Comparison of ENCODE assay signal across 12 cellular contexts in the genomic region with DNA sequence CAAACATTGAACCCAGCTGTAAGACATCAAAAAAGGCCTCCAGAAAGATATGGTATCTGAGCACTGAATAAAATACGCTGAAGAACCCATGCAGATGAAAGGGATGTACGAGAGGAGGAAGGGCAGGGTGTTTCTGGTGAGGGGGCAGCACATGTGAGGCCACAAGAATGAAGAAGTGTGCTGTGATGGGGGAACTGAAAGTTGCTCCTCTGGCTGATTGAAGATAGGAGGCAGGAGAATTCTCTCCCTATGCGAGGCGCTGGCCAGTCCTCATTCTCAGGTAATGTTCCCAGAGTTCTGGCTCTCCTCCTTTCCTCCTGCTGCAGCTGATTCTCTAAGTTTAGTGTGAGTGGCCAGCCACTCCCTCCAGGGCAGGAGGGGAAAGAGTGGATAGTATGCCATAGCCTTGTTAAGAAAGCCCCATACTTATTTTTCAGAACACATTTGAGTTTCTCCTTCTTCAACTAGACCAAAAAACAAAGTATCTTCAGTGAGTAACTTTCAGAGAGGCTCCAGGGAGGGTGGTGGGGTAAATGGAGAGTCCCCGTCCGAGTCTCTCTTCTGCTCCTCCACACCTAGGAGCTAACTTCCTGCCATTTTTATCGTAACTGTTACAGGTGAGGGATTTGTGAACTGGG. TPM values are rescaled to one million over a fixed set of nuclear protein-coding genes. Genes with fewer than 3 reads are reported as not detected.
DNase-seq lines count a peak whose midpoint lies in the region; ATAC-seq and TF ChIP-seq lines count a peak whose summit lies in the region.
"Had no signal": no experiment of that assay in that cellular context is flagged by ENCODE, and none has a peak within 500 bp of the region (broad histone marks: within the 10 kb centered on the region; RNA-seq: fewer than 3 reads in every experiment).

No MANE protein-coding gene starts in this region.

- no peaks in the 10 kb centered on the region for H3K27me3 ChIP-seq in ovary

- H3K27ac Mint-ChIP-seq in IgD-negative memory B cell: peak overlapping the region; percentile 36 to 94 (median 38)

- H3K4me1 Mint-ChIP-seq in IgD-negative memory B cell: peaks cover 32 to 39% (median 33%) of the 10 kb centered on the region in 3 donors

- CTCF ChIA-PET in HEK293T (lab: Yijun Ruan, JAX): no interaction called here

- POLR2A ChIA-PET in HEK293T (lab: Yijun Ruan, JAX): interaction anchor here (1.6 kb wide), 1 partner anchor 27 kb away, joined by 4 read pairs; a partner anchor contains a TSS

- no peak for TF ChIP-seq POLR2A in ovary (IDR thresholded peaks at IDR 0.05)

- DNase-seq in medulla oblongata (ENCODE audit: extremely low spot score) (peak; percentile 78), ovary (no peak), mucosa of gallbladder (ENCODE audit: low spot score) (no peak), HEK293T (ENCODE audit: extremely low spot score) (no peak), SHP77 (lab: John Stamatoyannopoulos, UW) (no peak)
- DNase-seq: activated effector memory CD4-positive, alpha-beta T cell treated with Interleukin-2 at 50 U/mL for 16 hours; stimulated activated CD8-positive, alpha-beta memory T cell treated with anti-CD3 and anti-CD28 coated beads, Interleukin-4, amount 100 ng/mL, for 48 hours had no signal

- ATAC-seq in GM18861 (IDR thresholded peaks at IDR 0.05; ENCODE audit: unreplicated experiment) (peak; percentile 73), GM21825 (IDR thresholded peaks at IDR 0.05; ENCODE audit: unreplicated experiment) (peak; percentile 81)

- 63 to 71% (median 63%) methylated on average over 7 of the region's 7 CpGs for WGBS in ovary, 3 donors

- no peaks in the 10 kb centered on the region for H3K9me3 ChIP-seq in ovary
- H3K9me3 ChIP-seq: HAP-1 had no signal

- no peaks in the 10 kb centered on the region for H3K9me3 Mint-ChIP-seq in IgD-negative memory B cell
- H3K9me3 Mint-ChIP-seq: naive thymus-derived CD8-positive, alpha-beta T cell had no signal

- no peaks in the 10 kb centered on the region for H3K36me3 ChIP-seq in ovary
- H3K36me3 ChIP-seq: HAP-1 had no signal

- intact Hi-C loops in ovary (cut with DNase I): no loop called here

- TF ChIP-seq CTCF in ovary (IDR thresholded peaks at IDR 0.05): no peak

- no peak overlapping the region for H3K4me3 ChIP-seq in ovary
- H3K4me3 ChIP-seq: HAP-1 had no signal

- no peaks in the 10 kb centered on the region for H3K27me3 Mint-ChIP-seq in IgD-negative memory B cell

- H3K4me3 Mint-ChIP-seq in IgD-negative memory B cell: peak overlapping the region; percentile 15 to 83 (median 72)

- no peaks in the 10 kb centered on the region for H3K36me3 Mint-ChIP-seq in IgD-negative memory B cell
- H3K36me3 Mint-ChIP-seq: naive thymus-derived CD8-positive, alpha-beta T cell had no signal

- no peak for TF ChIP-seq EP300 in ovary (IDR thresholded peaks at IDR 0.05)

- H3K4me1 ChIP-seq in ovary (ENCODE audit: insufficient read depth): no peaks in the 10 kb centered on the region
- H3K4me1 ChIP-seq: HAP-1 had no signal

- no peak overlapping the region for H3K27ac ChIP-seq in ovary

TF ChIP-seq in HEK293T, 16 proteins besides CTCF, POLR2A, EP300 and RAD21:
- TF ChIP-seq FOXM1 (IDR thresholded peaks at IDR 0.05; ENCODE audit: borderline replicate concordance): no peak
- no peak for TF ChIP-seq L3MBTL2 (conservative IDR thresholded peaks at IDR 0.05)
- no peak for TF ChIP-seq SP1 (IDR thresholded peaks at IDR 0.05)
- no peak for TF ChIP-seq CTBP1 (IDR thresholded peaks at IDR 0.05; ENCODE audit: borderline replicate concordance)
- no peak for TF ChIP-seq TARDBP (IDR thresholded peaks at IDR 0.05)
- TF ChIP-seq SUZ12 (IDR thresholded peaks at IDR 0.05): no peak
- TF ChIP-seq, protein P1, sequence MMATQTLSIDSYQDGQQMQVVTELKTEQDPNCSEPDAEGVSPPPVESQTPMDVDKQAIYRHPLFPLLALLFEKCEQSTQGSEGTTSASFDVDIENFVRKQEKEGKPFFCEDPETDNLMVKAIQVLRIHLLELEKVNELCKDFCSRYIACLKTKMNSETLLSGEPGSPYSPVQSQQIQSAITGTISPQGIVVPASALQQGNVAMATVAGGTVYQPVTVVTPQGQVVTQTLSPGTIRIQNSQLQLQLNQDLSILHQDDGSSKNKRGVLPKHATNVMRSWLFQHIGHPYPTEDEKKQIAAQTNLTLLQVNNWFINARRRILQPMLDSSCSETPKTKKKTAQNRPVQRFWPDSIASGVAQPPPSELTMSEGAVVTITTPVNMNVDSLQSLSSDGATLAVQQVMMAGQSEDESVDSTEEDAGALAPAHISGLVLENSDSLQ (IDR thresholded peaks at IDR 0.05): no peak
- no peak for TF ChIP-seq ARNT (IDR thresholded peaks at IDR 0.05)
- TF ChIP-seq FOXK2 (IDR thresholded peaks at IDR 0.05): no peak
- no peak for TF ChIP-seq BHLHE40 (IDR thresholded peaks at IDR 0.05; ENCODE audit: borderline replicate concordance)

RNA-seq across cellular contexts. Expression of a gene that starts 26.9 kb away (rescaled TPM):
- polyA plus RNA-seq in IgD-negative memory B cell: 27.4 TPM
- total RNA-seq in ovary: 10 to 100 TPM; 27.3 to 55.3 (median 44.8) TPM
- 10 to 100 TPM; 11.6 to 96.0 TPM for polyA plus RNA-seq in ovary
- total RNA-seq in mucosa of gallbladder: 204 TPM

RNA-seq across cellular contexts. Expression of a gene that starts 38.4 kb away (rescaled TPM):
- polyA plus RNA-seq in IgD-negative memory B cell: 0.26 TPM
- 1 to 10 TPM in 2 of 7 donors, under 1 TPM in 5; 0.35 to 5.1 (median 0.61) TPM for total RNA-seq in ovary
- 1 to 10 TPM in 1 of 2 donors, under 1 TPM in 1; 0.85 to 2.2 TPM for polyA plus RNA-seq in ovary
- total RNA-seq in mucosa of gallbladder: 2.8 TPM
- polyA plus RNA-seq: naive thymus-derived CD8-positive, alpha-beta T cell had no signal
